10 cellular contexts compared by ENCODE assay signal in the genomic region with DNA sequence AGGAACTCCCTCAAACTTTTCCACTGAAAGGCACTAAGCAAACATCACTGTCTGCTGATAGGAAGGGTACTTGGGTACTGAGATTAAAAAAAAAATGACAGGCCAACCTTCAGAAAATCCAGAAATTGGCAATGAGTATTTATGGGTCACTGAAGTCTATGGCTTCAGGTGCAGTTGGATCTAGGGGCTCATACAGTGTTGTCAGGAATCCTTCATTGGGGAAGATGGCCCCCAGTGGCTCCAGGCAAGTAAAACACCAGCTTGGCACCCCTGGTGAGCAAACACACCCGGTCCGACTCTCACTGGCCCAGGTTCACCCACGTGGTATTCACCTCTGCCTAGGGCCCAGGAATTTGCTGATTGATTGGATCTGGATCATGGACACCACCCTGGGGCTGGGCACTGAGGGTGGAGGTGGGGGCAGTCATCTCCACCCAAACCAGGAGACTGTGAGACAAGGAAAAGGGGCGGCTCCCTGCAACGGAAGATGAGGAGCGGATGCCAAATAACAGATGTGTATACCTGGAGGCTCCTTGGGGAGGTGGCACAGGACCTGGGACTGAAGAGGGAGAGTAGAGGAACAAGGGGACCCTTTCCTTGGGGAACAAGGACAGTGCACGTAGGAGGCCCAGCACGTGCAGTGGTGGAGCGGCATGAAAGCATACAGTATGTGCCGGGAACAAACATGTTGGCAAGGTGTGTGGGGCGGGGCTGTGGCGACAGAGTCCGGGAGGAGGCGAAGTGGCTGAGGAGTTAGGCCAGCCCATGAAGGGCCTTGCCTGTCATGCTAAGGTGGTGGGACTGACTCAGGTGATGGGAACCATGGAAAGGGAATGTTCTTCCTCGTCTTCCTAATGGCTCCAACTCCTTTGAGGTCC. TPM values are rescaled to one million over a fixed set of nuclear protein-coding genes. Genes with fewer than 3 reads are reported as not detected.
"Had no signal": no experiment of that assay in that cellular context is flagged by ENCODE, and none has a peak within 500 bp of the region (broad histone marks: within the 10 kb centered on the region; RNA-seq: fewer than 3 reads in every experiment).

No MANE protein-coding gene starts in this region.

- H3K4me3 ChIP-seq: skin epidermis, thyroid gland had no signal

- H3K9me3 Mint-ChIP-seq: dendritic cell treated with granulocyte-macrophage colony-stimulating factor and Interleukin-4, amounts not matched to agents 40 ng/mL and 50 ng/mL, for 4 days; effector memory CD8-positive, alpha-beta T cell had no signal

- H3K9me3 ChIP-seq: thyroid gland had no signal

- DNase-seq: activated CD4-positive, alpha-beta T cell treated with anti-CD3 and anti-CD28 coated beads, Interleukin-2, amount 50 U/mL, for 1 hour; amygdala; effector memory CD8-positive, alpha-beta T cell; mesendoderm had no signal

- ATAC-seq: effector memory CD8-positive, alpha-beta T cell had no signal

- H3K36me3 ChIP-seq: thyroid gland had no signal

- H3K4me3 Mint-ChIP-seq: activated naive CD8-positive, alpha-beta T cell; brain; dendritic cell treated with granulocyte-macrophage colony-stimulating factor and Interleukin-4, amounts not matched to agents 40 ng/mL and 50 ng/mL, for 4 days; effector memory CD8-positive, alpha-beta T cell had no signal

- H3K27ac Mint-ChIP-seq: activated naive CD8-positive, alpha-beta T cell; effector memory CD8-positive, alpha-beta T cell had no signal

- H3K27me3 ChIP-seq: thyroid gland had no signal

- H3K36me3 Mint-ChIP-seq: activated naive CD8-positive, alpha-beta T cell had no signal

RNA-seq across cellular contexts. Expression of gene SLC2A10, which starts 4.7 kb away (rescaled TPM):
- total RNA-seq: T-helper 2 cell treated with Interferon-gamma antibody and Interleukin-4, amounts not matched to agents 100 ng/mL and 5 ng/mL, for 36 hours had no signal
